Comparison of ENCODE assay signal across 19 cellular contexts in the genomic region with DNA sequence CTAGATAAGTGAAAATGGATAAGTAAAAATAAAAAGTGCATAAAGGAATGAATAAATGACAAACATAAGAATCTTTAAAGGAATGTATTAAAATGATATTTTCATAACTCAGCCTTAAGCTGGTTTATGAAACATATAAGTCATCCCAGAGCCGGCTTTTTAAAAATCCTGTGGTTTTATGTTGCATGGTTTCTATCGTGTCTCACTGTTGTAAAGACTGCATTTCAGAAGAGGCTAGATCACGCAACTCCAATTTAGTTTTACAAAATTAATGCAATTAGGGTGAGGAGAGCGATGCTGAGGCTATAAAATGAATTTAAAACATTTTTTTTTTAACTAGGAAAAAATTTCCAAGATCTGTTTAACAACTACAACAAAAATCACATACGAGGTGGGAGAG.
"Had no signal": no experiment of that assay in that cellular context is flagged by ENCODE, and none has a peak within 500 bp of the region (broad histone marks: within the 10 kb centered on the region; RNA-seq: fewer than 3 reads in every experiment).

No MANE protein-coding gene starts in this region.

- H3K4me3 ChIP-seq: left lung, upper lobe of right lung had no signal

- H3K4me1 Mint-ChIP-seq: activated naive CD8-positive, alpha-beta T cell treated with anti-CD3 and anti-CD28 coated beads, Interleukin-2, amount 50 U/mL, for 24 hours; memory B cell had no signal

- H3K9me3 ChIP-seq: left lung, upper lobe of right lung had no signal

- DNase-seq: activated CD4-positive, alpha-beta T cell treated with anti-CD3 and anti-CD28 coated beads for 48 hours; activated CD8-positive, alpha-beta memory T cell treated with anti-CD3 and anti-CD28 coated beads for 24 hours; activated naive CD4-positive, alpha-beta T cell treated with Interleukin-2 at 50 U/mL for 16 hours; activated naive CD8-positive, alpha-beta T cell treated with anti-CD3 and anti-CD28 coated beads, Interleukin-2, amount 50 U/mL, for 24 hours; central memory CD4-positive, alpha-beta T cell; foreskin keratinocyte; head of caudate nucleus; islet precursor cell; left lung; occipital lobe; stimulated activated CD4-positive, alpha-beta T cell treated with anti-CD3 and anti-CD28 coated beads, Interleukin-12 subunit alpha, Interleukin-12 subunit beta, amount 100 ng/mL, for 4 hours; stimulated activated CD4-positive, alpha-beta T cell treated with anti-CD3 and anti-CD28 coated beads, Interleukin-2, amount 100 ng/mL, for 48 hours; stimulated activated naive CD4-positive, alpha-beta T cell treated with Interleukin-2 at 50 U/mL for 16 hours; upper lobe of right lung had no signal

- H3K4me1 ChIP-seq: foreskin keratinocyte, left lung, upper lobe of right lung had no signal

- H3K27ac ChIP-seq: foreskin keratinocyte, left lung, upper lobe of right lung had no signal

- ATAC-seq: activated naive CD8-positive, alpha-beta T cell treated with anti-CD3 and anti-CD28 coated beads, Interleukin-2, amount 50 U/mL, for 24 hours; foreskin keratinocyte; left lung; natural killer cell treated with Interleukin-12 subunit alpha and Interleukin-12 subunit beta and Interleukin-15 and Interleukin-18, amount 100 ng/mL, for 72 hours; sciatic nerve; upper lobe of right lung had no signal

- H3K36me3 Mint-ChIP-seq: memory B cell; natural killer cell treated with Interleukin-12 subunit alpha and Interleukin-12 subunit beta and Interleukin-15 and Interleukin-18, amount 100 ng/mL, for 72 hours had no signal

- H3K36me3 ChIP-seq: left lung, upper lobe of right lung had no signal

- H3K27me3 ChIP-seq: foreskin keratinocyte, left lung, upper lobe of right lung had no signal

- H3K4me3 Mint-ChIP-seq: activated naive CD8-positive, alpha-beta T cell treated with anti-CD3 and anti-CD28 coated beads, Interleukin-2, amount 50 U/mL, for 24 hours; dendritic cell treated with granulocyte-macrophage colony-stimulating factor and Interleukin-4, amounts not matched to agents 40 ng/mL and 50 ng/mL, for 4 days; memory B cell; natural killer cell treated with Interleukin-12 subunit alpha and Interleukin-12 subunit beta and Interleukin-15 and Interleukin-18, amount 100 ng/mL, for 72 hours; T-helper 1 cell treated with Interleukin-12 subunit alpha and Interleukin-12 subunit beta and Interleukin-4 antibody, amounts not matched to agents 30 μg/mL and 1 μg/mL, for 36 hours had no signal

- H3K27ac Mint-ChIP-seq: activated naive CD8-positive, alpha-beta T cell treated with anti-CD3 and anti-CD28 coated beads, Interleukin-2, amount 50 U/mL, for 24 hours; dendritic cell treated with granulocyte-macrophage colony-stimulating factor and Interleukin-4, amounts not matched to agents 40 ng/mL and 50 ng/mL, for 4 days; memory B cell; natural killer cell treated with Interleukin-12 subunit alpha and Interleukin-12 subunit beta and Interleukin-15 and Interleukin-18, amount 100 ng/mL, for 72 hours; T-helper 1 cell treated with Interleukin-12 subunit alpha and Interleukin-12 subunit beta and Interleukin-4 antibody, amounts not matched to agents 30 μg/mL and 1 μg/mL, for 36 hours had no signal

- H3K27me3 Mint-ChIP-seq: activated naive CD8-positive, alpha-beta T cell treated with anti-CD3 and anti-CD28 coated beads, Interleukin-2, amount 50 U/mL, for 24 hours; dendritic cell treated with granulocyte-macrophage colony-stimulating factor and Interleukin-4, amounts not matched to agents 40 ng/mL and 50 ng/mL, for 4 days; memory B cell; natural killer cell treated with Interleukin-12 subunit alpha and Interleukin-12 subunit beta and Interleukin-15 and Interleukin-18, amount 100 ng/mL, for 72 hours had no signal
